ENCODE assay signal across 20 cellular contexts in the genomic region with DNA sequence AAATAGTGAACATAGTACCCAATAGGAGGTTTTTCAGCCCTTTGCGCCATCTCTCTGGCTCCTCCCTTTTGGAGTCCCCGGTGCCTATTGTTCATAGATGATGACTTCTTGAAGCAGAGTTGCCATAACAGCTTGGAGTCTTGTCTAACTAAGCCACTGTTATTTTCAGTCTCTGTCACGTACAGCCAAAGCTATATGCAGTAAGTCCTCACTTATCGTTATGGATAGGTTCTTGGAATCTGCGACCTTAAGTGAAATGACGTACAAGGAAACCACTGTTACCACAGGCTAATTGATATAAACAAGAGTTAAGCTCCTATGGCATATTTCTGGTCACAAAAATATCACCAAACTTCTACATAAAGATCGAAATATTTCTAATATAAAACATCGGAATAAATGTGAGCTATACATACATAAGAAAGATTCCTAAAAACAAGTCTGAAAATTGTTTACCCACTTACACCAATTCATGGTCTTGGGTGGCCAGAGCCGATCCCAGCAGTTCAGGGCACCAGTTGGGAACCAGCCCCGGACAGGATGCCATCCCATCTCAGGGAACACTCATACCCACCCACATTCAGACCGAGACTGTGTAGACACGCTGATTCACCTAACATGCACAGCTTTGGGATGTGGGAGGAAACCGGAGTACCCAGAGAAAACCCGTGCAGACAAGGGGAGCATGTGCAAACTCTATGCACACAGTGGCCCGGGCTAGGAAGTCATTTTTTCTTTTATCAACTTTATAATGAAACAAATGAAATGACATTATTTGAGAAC.
"Had no signal": no experiment of that assay in that cellular context is flagged by ENCODE, and none has a peak within 500 bp of the region (broad histone marks: within the 10 kb centered on the region; RNA-seq: fewer than 3 reads in every experiment).

No MANE protein-coding gene starts in this region.

- ATAC-seq: HepG2, SK-N-SH treated with all-trans-retinoic acid at 6 μM for 48 hours had no signal

- H3K27ac ChIP-seq: KMS-11 had no signal

- H3K4me2 ChIP-seq: KMS-11 had no signal

- FAIRE-seq: HepG2, RCC 7860 had no signal

- H3K9ac ChIP-seq: KMS-11 had no signal

- DNase-seq: IMR-90, Kasumi-1, MV-4-11, NCI-H1048, NCI-H1105, NCI-H1417, NCI-H1436 treated with DMSO at 0.1 percent for 48 hours, NCI-H1694, NCI-H187 treated with DMSO at 0.1 percent for 48 hours, NCI-H2029 treated with DMSO at 0.1 percent for 48 hours, NCI-H2227 treated with DMSO at 0.1 percent for 48 hours, NCI-H524, NCI-H526 treated with DMSO at 0.1 percent for 48 hours, NCI-H748 treated with DMSO at 0.1 percent for 48 hours, RPMI8226, SHP77 had no signal
